ENCODE assay signal across 8 cellular contexts in the genomic region with DNA sequence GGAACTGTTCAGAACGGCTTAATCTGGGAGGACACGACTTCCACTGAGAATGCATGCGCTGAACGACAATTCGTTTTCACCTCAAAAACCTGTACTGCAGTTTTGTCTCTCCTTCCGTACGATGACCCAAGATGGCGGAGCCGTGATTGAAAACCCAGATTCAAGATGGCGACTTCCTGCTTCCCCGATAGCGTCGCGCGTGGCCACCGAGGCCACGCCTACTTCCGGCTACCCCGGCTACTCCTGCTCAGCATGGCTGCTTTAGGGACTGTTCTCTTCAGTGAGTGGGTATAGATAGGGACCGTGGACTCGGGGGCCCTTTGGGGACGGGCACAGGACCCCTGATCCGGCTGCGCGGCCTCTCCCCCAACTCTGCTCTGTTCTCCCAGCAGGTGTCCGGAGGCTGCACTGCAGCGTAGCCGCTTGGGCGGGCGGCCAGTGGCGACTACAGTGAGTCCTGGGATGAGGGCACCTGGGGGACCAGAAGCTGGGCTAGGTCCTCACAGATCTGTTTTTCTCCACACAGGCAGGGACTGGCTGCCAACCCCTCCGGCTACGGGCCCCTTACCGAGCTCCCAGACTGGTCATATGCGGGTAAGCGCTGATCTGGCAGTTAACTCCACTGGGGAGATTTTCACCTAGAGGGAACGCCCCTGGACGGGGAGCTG. TPM values are rescaled to one million over a fixed set of nuclear protein-coding genes. Genes with fewer than 3 reads are reported as not detected.
A peak's percentile ranks its signal among the peaks of the same experiment; 100 is the strongest.
DNase-seq lines count a peak whose midpoint lies in the region; ATAC-seq and TF ChIP-seq lines count a peak whose summit lies in the region.

A gene (plus strand): TSS at position 227 of the 668 bp plus-strand sequence. CDS start 26 bp downstream, at position 253.

- peak within 1 kb of the TSS; percentile 86 for H3K9ac ChIP-seq in rectal smooth muscle tissue (ENCODE audit: low read length)

- peak; percentile 89 for ATAC-seq in HG02870 (IDR thresholded peaks at IDR 0.05; ENCODE audit: unreplicated experiment)
- peak; percentile 95 for ATAC-seq in T-helper 17 cell

- peaks cover 22% of the 10 kb centered on the region for H3K4me1 Mint-ChIP-seq in T-helper 17 cell

- peaks cover 6% of the 10 kb centered on the region for H3K27me3 Mint-ChIP-seq in T-helper 17 cell

- in situ Hi-C loops in GM13977 (cut with MboI; ENCODE audit: low pct_unique_long_range_greater_than_20kb, low sequenced_read_pairs, unreplicated experiment), result no loop called here

- peak within 1 kb of the TSS; percentile 74 to 84 for H3K4me3 ChIP-seq in right atrium auricular region
- H3K4me3 ChIP-seq in rectal smooth muscle tissue (ENCODE audit: low read length), result peak within 1 kb of the TSS; percentile 98
- H3K4me3 ChIP-seq in vagina, result peak within 1 kb of the TSS; percentile 64 to 79

- H3K36me3 Mint-ChIP-seq in T-helper 17 cell (ENCODE audit: low read depth), result peaks cover 6% of the 10 kb centered on the region

- no peak for TF ChIP-seq POLR2A in vagina (IDR thresholded peaks at IDR 0.05)

- peak within 1 kb of the TSS; percentile 75 to 78 for H3K27ac ChIP-seq in right atrium auricular region
- peak within 1 kb of the TSS; percentile 68 for H3K27ac ChIP-seq in rectal smooth muscle tissue (ENCODE audit: low read depth, low read length)
- peak within 1 kb of the TSS; percentile 70 for H3K27ac ChIP-seq in vagina

- H3K9me3 ChIP-seq in T-helper 17 cell (ENCODE audit: control insufficient read depth, low read length, poor library complexity, severe bottlenecking) (no peaks in the 10 kb centered on the region), right atrium auricular region (no peaks in the 10 kb centered on the region), vagina (no peaks in the 10 kb centered on the region)

- H3K36me3 ChIP-seq in right atrium auricular region, result peaks cover 7% of the 10 kb centered on the region
- peaks cover 7% of the 10 kb centered on the region for H3K36me3 ChIP-seq in rectal smooth muscle tissue (ENCODE audit: control insufficient read depth, insufficient read depth, low read length)
- H3K36me3 ChIP-seq in vagina, result peaks cover 0 to 10% of the 10 kb centered on the region in 2 donors

- peak within 1 kb of the TSS; percentile 91 for H3K4me3 Mint-ChIP-seq in T-helper 17 cell

- intact Hi-C loops in vagina (cut with DNase I), result no loop called here

- H3K27ac Mint-ChIP-seq in T-helper 17 cell, result peak within 1 kb of the TSS; percentile 96

- TF ChIP-seq CTCF in GM13977 (IDR thresholded peaks at IDR 0.05; ENCODE audit: extremely low read depth, insufficient read depth, missing control alignments) (no peak), right atrium auricular region (IDR thresholded peaks at IDR 0.05) (peak in 1 of 2 donors; percentile 33), vagina (IDR thresholded peaks at IDR 0.05) (no peak)

- H3K27me3 ChIP-seq in right atrium auricular region (no peaks in the 10 kb centered on the region), rectal smooth muscle tissue (ENCODE audit: control insufficient read depth, insufficient read depth, low read length) (no peaks in the 10 kb centered on the region), vagina (no peaks in the 10 kb centered on the region)

- DNase-seq in GM13977 (ENCODE audit: low spot score) (peak; percentile 91), NCI-H1694 (lab: John Stamatoyannopoulos, UW) (peak; percentile 91), T-helper 17 cell (peak; percentile 79 to 83 (median 82)), amygdala (lab: John Stamatoyannopoulos, UW) (peak in 54 of 56 donors; percentile 34 to 93 (median 84)), right atrium auricular region (ENCODE audit: low spot score) (peak; percentile 89), vagina (ENCODE audit: extremely low spot score in 2 of 2) (no peak)

- peaks cover 0 to 9% of the 10 kb centered on the region in 2 donors for H3K4me1 ChIP-seq in right atrium auricular region
- peaks cover 4% of the 10 kb centered on the region for H3K4me1 ChIP-seq in rectal smooth muscle tissue (ENCODE audit: control insufficient read depth, insufficient read depth, low read length)
- H3K4me1 ChIP-seq in vagina, result peaks cover 9% of the 10 kb centered on the region

RNA-seq across cellular contexts. Expression of the gene that starts here (rescaled TPM):
- 10 to 100 TPM; 36.2 to 44.6 TPM for total RNA-seq in T-helper 17 cell
- 100 to 1,000 TPM in 1 of 2 donors, 10 to 100 TPM in 1; 59.4 to 168 TPM for total RNA-seq in right atrium auricular region
- 68.0 TPM for total RNA-seq in vagina

Comparison
In these comparisons a context has a peak if more than half of its experiments do, and no peak if none do; other contexts are left out.
1. DNase-seq: peak in GM13977 (single experiment), NCI-H1694 (single experiment), T-helper 17 cell (3 of 3), amygdala (54 of 56) and right atrium auricular region (single experiment); none in vagina (0 of 2).
2. Peak in every context shown above with its lines, with median percentiles within 50 percentile points of each other: H3K27ac ChIP-seq and H3K4me3 ChIP-seq.